In the genomic region with DNA sequence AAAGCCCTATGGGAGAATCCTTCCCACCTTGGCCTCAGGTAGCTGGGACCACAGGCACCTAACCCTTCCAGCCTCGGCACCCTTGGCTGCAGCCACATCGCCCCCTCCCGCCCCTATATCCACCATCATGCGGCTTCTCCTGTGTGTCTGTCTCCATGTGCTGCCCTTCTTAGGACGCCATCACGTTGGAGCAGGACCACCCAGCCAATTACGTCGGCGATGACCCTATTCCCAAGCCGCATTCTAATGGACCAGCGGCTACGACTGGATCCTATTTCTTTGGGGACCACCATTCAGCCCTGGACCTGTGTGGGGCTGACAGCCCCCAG, we compare ENCODE assay signal across 10 cellular contexts. TPM values are rescaled to one million over a fixed set of nuclear protein-coding genes. Genes with fewer than 3 reads are reported as not detected.
A peak's percentile ranks its signal among the peaks of the same experiment; 100 is the strongest.
DNase-seq lines count a peak whose midpoint lies in the region; ATAC-seq and TF ChIP-seq lines count a peak whose summit lies in the region.
"Had no signal": no experiment of that assay in that cellular context is flagged by ENCODE, and none has a peak within 500 bp of the region (broad histone marks: within the 10 kb centered on the region; RNA-seq: fewer than 3 reads in every experiment).

No MANE protein-coding gene starts in this region.

- no peak for DNase-seq in activated CD8-positive, alpha-beta T cell treated with anti-CD3 and anti-CD28 coated beads for 36 hours
- DNase-seq in activated CD8-positive, alpha-beta T cell treated with anti-CD3 and anti-CD28 coated beads, Interleukin-2, amount 10 ng/mL, durations not matched to agents 7 days and 5 days: no peak
- DNase-seq in ascending aorta (ENCODE audit: low spot score in 2 of 2) (no peak), lower lobe of right lung (no peak), suprapubic skin (ENCODE audit: low spot score in 2 of 2) (peak in 1 of 2 donors; percentile 60), NCI-H524 (lab: John Stamatoyannopoulos, UW) (no peak), NCI-H1930 (lab: John Stamatoyannopoulos, UW) (no peak), KG1 (lab: John Stamatoyannopoulos, UW) (no peak)
- DNase-seq: NCI-H748 treated with DMSO at 0.1 percent for 48 hours had no signal

- peak overlapping the region; percentile 39 for H3K27ac Mint-ChIP-seq in activated CD8-positive, alpha-beta T cell treated with anti-CD3 and anti-CD28 coated beads for 36 hours
- no peak overlapping the region for H3K27ac Mint-ChIP-seq in activated CD8-positive, alpha-beta T cell treated with anti-CD3 and anti-CD28 coated beads, Interleukin-2, amount 10 ng/mL, durations not matched to agents 7 days and 5 days

- H3K27ac ChIP-seq in ascending aorta: peak overlapping the region; percentile 84 to 93
- peak overlapping the region; percentile 91 for H3K27ac ChIP-seq in lower lobe of right lung
- peak overlapping the region; percentile 42 for H3K27ac ChIP-seq in suprapubic skin

- CTCF ChIA-PET in activated CD8-positive, alpha-beta T cell treated with anti-CD3 and anti-CD28 coated beads for 36 hours (lab: Charles Lee): interaction anchor here (2.7 kb wide), 1 partner anchor 20 kb away, joined by 9 read pairs; no protein-coding TSS in a partner anchor
- CTCF ChIA-PET in activated CD8-positive, alpha-beta T cell treated with anti-CD3 and anti-CD28 coated beads, Interleukin-2, amount 10 ng/mL, durations not matched to agents 7 days and 5 days (lab: Charles Lee): interaction anchor here (0.5 to 2.0 kb wide), 3 partner anchors 10 to 105 kb away, joined by 3 to 6 read pairs (median 5); no protein-coding TSS in a partner anchor

- H3K36me3 Mint-ChIP-seq in activated CD8-positive, alpha-beta T cell treated with anti-CD3 and anti-CD28 coated beads for 36 hours (ENCODE audit: low read depth): no peaks in the 10 kb centered on the region
- no peaks in the 10 kb centered on the region for H3K36me3 Mint-ChIP-seq in activated CD8-positive, alpha-beta T cell treated with anti-CD3 and anti-CD28 coated beads, Interleukin-2, amount 10 ng/mL, durations not matched to agents 7 days and 5 days (ENCODE audit: low read depth)
- H3K36me3 Mint-ChIP-seq: activated naive CD8-positive, alpha-beta T cell treated with anti-CD3 and anti-CD28 coated beads for 36 hours had no signal

- no peak overlapping the region for H3K4me3 ChIP-seq in ascending aorta
- no peak overlapping the region for H3K4me3 ChIP-seq in lower lobe of right lung
- H3K4me3 ChIP-seq in suprapubic skin: no peak overlapping the region

- no peaks in the 10 kb centered on the region for H3K9me3 Mint-ChIP-seq in activated CD8-positive, alpha-beta T cell treated with anti-CD3 and anti-CD28 coated beads for 36 hours
- H3K9me3 Mint-ChIP-seq in activated CD8-positive, alpha-beta T cell treated with anti-CD3 and anti-CD28 coated beads, Interleukin-2, amount 10 ng/mL, durations not matched to agents 7 days and 5 days (ENCODE audit: insufficient read depth): no peaks in the 10 kb centered on the region
- H3K9me3 Mint-ChIP-seq: activated naive CD8-positive, alpha-beta T cell treated with anti-CD3 and anti-CD28 coated beads for 36 hours had no signal

- H3K9me3 ChIP-seq in ascending aorta (no peaks in the 10 kb centered on the region), lower lobe of right lung (no peaks in the 10 kb centered on the region), suprapubic skin (no peaks in the 10 kb centered on the region)

- intact Hi-C loops in activated CD8-positive, alpha-beta T cell treated with anti-CD3 and anti-CD28 coated beads for 36 hours (cut with micrococcal nuclease): no loop called here
- intact Hi-C loops in ascending aorta (cut with DNase I) (no loop called here), lower lobe of right lung (cut with DNase I) (no loop called here)

- no peak for TF ChIP-seq CTCF in activated CD8-positive, alpha-beta T cell treated with anti-CD3 and anti-CD28 coated beads for 36 hours (IDR thresholded peaks at IDR 0.05)
- TF ChIP-seq CTCF in ascending aorta (IDR thresholded peaks at IDR 0.05): no peak
- no peak for TF ChIP-seq CTCF in lower lobe of right lung (IDR thresholded peaks at IDR 0.05)
- no peak for TF ChIP-seq CTCF in suprapubic skin (IDR thresholded peaks at IDR 0.05)

- TF ChIP-seq POLR2A in suprapubic skin (IDR thresholded peaks at IDR 0.05): no peak

- H3K36me3 ChIP-seq in ascending aorta (no peaks in the 10 kb centered on the region), lower lobe of right lung (no peaks in the 10 kb centered on the region), suprapubic skin (no peaks in the 10 kb centered on the region)

- ATAC-seq in activated CD8-positive, alpha-beta T cell treated with anti-CD3 and anti-CD28 coated beads for 36 hours: no peak
- no peak for ATAC-seq in activated CD8-positive, alpha-beta T cell treated with anti-CD3 and anti-CD28 coated beads, Interleukin-2, amount 10 ng/mL, durations not matched to agents 7 days and 5 days
- no peak for ATAC-seq in lower lobe of right lung

- POLR2A ChIA-PET in activated CD8-positive, alpha-beta T cell treated with anti-CD3 and anti-CD28 coated beads for 36 hours (lab: Charles Lee): interaction anchor here (1.0 kb wide), 1 partner anchor 34 kb away, joined by 3 read pairs; no protein-coding TSS in a partner anchor
- POLR2A ChIA-PET in activated CD8-positive, alpha-beta T cell treated with anti-CD3 and anti-CD28 coated beads, Interleukin-2, amount 10 ng/mL, durations not matched to agents 7 days and 5 days (lab: Charles Lee): interaction anchor here (0.8 kb wide), 2 partner anchors 10 to 15 kb away, joined by 3 to 5 read pairs; no protein-coding TSS in a partner anchor

- 79% methylated on average over 12 of the region's 12 CpGs for WGBS in suprapubic skin

- no peaks in the 10 kb centered on the region for H3K27me3 Mint-ChIP-seq in activated CD8-positive, alpha-beta T cell treated with anti-CD3 and anti-CD28 coated beads for 36 hours
- peaks cover 2% of the 10 kb centered on the region for H3K27me3 Mint-ChIP-seq in activated CD8-positive, alpha-beta T cell treated with anti-CD3 and anti-CD28 coated beads, Interleukin-2, amount 10 ng/mL, durations not matched to agents 7 days and 5 days (ENCODE audit: low read depth)
- H3K27me3 Mint-ChIP-seq: activated naive CD8-positive, alpha-beta T cell treated with anti-CD3 and anti-CD28 coated beads for 36 hours had no signal

- H3K4me3 Mint-ChIP-seq in activated CD8-positive, alpha-beta T cell treated with anti-CD3 and anti-CD28 coated beads for 36 hours: no peak overlapping the region
- no peak overlapping the region for H3K4me3 Mint-ChIP-seq in activated CD8-positive, alpha-beta T cell treated with anti-CD3 and anti-CD28 coated beads, Interleukin-2, amount 10 ng/mL, durations not matched to agents 7 days and 5 days
- H3K4me3 Mint-ChIP-seq: activated naive CD8-positive, alpha-beta T cell treated with anti-CD3 and anti-CD28 coated beads for 36 hours had no signal

- H3K4me1 Mint-ChIP-seq in activated CD8-positive, alpha-beta T cell treated with anti-CD3 and anti-CD28 coated beads for 36 hours (ENCODE audit: low read depth): peaks cover 33% of the 10 kb centered on the region
- H3K4me1 Mint-ChIP-seq in activated CD8-positive, alpha-beta T cell treated with anti-CD3 and anti-CD28 coated beads, Interleukin-2, amount 10 ng/mL, durations not matched to agents 7 days and 5 days (ENCODE audit: low read depth): peaks cover 46% of the 10 kb centered on the region

- no peak for TF ChIP-seq EP300 in suprapubic skin (IDR thresholded peaks at IDR 0.05)

- H3K27me3 ChIP-seq in ascending aorta (no peaks in the 10 kb centered on the region), lower lobe of right lung (ENCODE audit: low read depth) (no peaks in the 10 kb centered on the region), suprapubic skin (no peaks in the 10 kb centered on the region)

- peaks cover 25 to 37% of the 10 kb centered on the region in 2 donors for H3K4me1 ChIP-seq in ascending aorta
- H3K4me1 ChIP-seq in lower lobe of right lung: peaks cover 49% of the 10 kb centered on the region
- peaks cover 52% of the 10 kb centered on the region for H3K4me1 ChIP-seq in suprapubic skin

RNA-seq across cellular contexts. Expression of gene CCDC57, which starts 3.3 kb away (rescaled TPM):
- 10 to 100 TPM; 56.6 to 64.2 TPM for total RNA-seq in activated CD8-positive, alpha-beta T cell treated with anti-CD3 and anti-CD28 coated beads for 36 hours
- 10 to 100 TPM; 78.3 to 84.7 TPM for total RNA-seq in activated CD8-positive, alpha-beta T cell treated with anti-CD3 and anti-CD28 coated beads, Interleukin-2, amount 10 ng/mL, durations not matched to agents 7 days and 5 days
- total RNA-seq in ascending aorta: 12.8 TPM
- 63.4 TPM for total RNA-seq in lower lobe of right lung
- 10 to 100 TPM; 16.1 to 29.8 (median 20.3) TPM for total RNA-seq in suprapubic skin

RNA-seq across cellular contexts. Expression of gene SLC16A3, which starts 12.9 kb away (rescaled TPM):
- 100 to 1,000 TPM; 183 to 193 TPM for total RNA-seq in activated CD8-positive, alpha-beta T cell treated with anti-CD3 and anti-CD28 coated beads for 36 hours
- 100 to 1,000 TPM; 257 to 264 TPM for total RNA-seq in activated CD8-positive, alpha-beta T cell treated with anti-CD3 and anti-CD28 coated beads, Interleukin-2, amount 10 ng/mL, durations not matched to agents 7 days and 5 days
- total RNA-seq in ascending aorta: 253 TPM
- total RNA-seq in lower lobe of right lung: 81.9 TPM
- total RNA-seq in suprapubic skin: 1 to 10 TPM; 3.6 to 7.6 (median 4.5) TPM

RNA-seq across cellular contexts. Expression of gene CSNK1D, which starts 57.6 kb away (rescaled TPM):
- 10 to 100 TPM; 90.6 to 97.0 TPM for total RNA-seq in activated CD8-positive, alpha-beta T cell treated with anti-CD3 and anti-CD28 coated beads for 36 hours
- total RNA-seq in activated CD8-positive, alpha-beta T cell treated with anti-CD3 and anti-CD28 coated beads, Interleukin-2, amount 10 ng/mL, durations not matched to agents 7 days and 5 days: 100 to 1,000 TPM in 1 of 2 experiments, 10 to 100 TPM in 1; 99.5 to 111 TPM
- 86.8 TPM for total RNA-seq in ascending aorta
- total RNA-seq in lower lobe of right lung: 146 TPM
- total RNA-seq in suprapubic skin: 100 to 1,000 TPM in 1 of 4 donors, 10 to 100 TPM in 3; 52.3 to 142 (median 58.8) TPM
